31 cellular contexts compared by ENCODE assay signal in the genomic region with DNA sequence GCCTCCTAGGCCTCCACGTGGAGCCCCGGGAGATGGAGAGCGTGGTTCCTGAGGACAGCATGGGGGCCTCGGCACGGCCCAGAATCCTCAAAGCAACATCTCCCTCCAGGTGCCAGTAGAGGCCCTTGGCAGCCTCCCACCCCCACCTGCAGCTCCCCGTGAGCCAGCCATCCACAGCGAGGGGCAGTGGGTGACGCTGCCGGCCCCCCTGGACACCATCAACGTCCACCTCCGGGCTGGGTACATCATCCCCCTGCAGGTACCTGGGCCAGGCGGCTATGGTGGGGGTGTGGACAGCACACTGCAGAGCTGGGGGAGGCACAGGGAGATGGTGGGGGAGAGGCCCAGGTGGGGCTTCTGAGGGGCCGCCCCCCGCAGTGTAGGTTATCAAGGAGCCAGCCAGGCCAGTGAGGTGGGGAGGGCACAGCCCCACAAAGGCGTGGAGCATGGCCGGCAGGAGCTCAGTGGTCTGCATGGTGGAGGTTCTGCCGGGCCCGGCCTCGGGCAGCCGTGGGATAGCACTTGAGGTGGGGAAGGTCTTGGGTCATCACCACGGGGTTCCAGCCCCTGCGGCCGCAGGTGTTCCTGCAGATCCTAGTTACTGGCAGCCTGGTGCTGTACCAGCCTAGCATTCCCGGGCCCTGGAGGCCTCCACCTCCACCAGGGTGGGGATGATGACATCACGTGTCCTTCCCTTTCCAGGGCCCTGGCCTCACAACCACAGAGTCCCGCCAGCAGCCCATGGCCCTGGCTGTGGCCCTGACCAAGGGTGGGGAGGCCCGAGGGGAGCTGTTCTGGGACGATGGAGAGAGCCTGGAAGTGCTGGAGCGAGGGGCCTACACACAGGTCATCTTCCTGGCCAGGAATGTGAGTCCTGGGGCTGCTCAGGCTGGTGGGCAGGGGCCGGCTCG. TPM values are rescaled to one million over a fixed set of nuclear protein-coding genes. Genes with fewer than 3 reads are reported as not detected.
DNase-seq lines count a peak whose midpoint lies in the region; ATAC-seq, FAIRE-seq and TF ChIP-seq lines count a peak whose summit lies in the region.
"Had no signal": no experiment of that assay in that cellular context is flagged by ENCODE, and none has a peak within 500 bp of the region (broad histone marks: within the 10 kb centered on the region; RNA-seq: fewer than 3 reads in every experiment).

No MANE protein-coding gene starts in this region.

- H3K27ac ChIP-seq in astrocyte (ENCODE audit: low read depth, low read length) (no peak overlapping the region), mesenchymal stem cell (ENCODE audit: low read length, poor library complexity, severe bottlenecking) (no peak overlapping the region), upper lobe of right lung (no peak overlapping the region)
- H3K27ac ChIP-seq: pancreas, right atrium auricular region, thoracic aorta had no signal

- H2AFZ ChIP-seq in astrocyte (ENCODE audit: low read depth, low read length) (no peak overlapping the region), mesenchymal stem cell (ENCODE audit: low read depth, low read length) (no peak overlapping the region)

- no peak overlapping the region for H2AK5ac ChIP-seq in mesenchymal stem cell (ENCODE audit: low read length, severe bottlenecking)

- peaks cover 4% of the 10 kb centered on the region for H3K4me1 Mint-ChIP-seq in activated naive CD8-positive, alpha-beta T cell treated with anti-CD3 and anti-CD28 coated beads, Interleukin-2, amount 10 ng/mL, durations not matched to agents 7 days and 5 days
- no peaks in the 10 kb centered on the region for H3K4me1 Mint-ChIP-seq in activated naive CD8-positive, alpha-beta T cell treated with anti-CD3 and anti-CD28 coated beads, Interleukin-2, amount 50 U/mL, for 24 hours
- peaks cover 6% of the 10 kb centered on the region for H3K4me1 Mint-ChIP-seq in astrocyte (ENCODE audit: low read depth, unreplicated experiment)
- H3K4me1 Mint-ChIP-seq: brain had no signal

- H3K27me3 Mint-ChIP-seq in activated naive CD8-positive, alpha-beta T cell treated with anti-CD3 and anti-CD28 coated beads, Interleukin-2, amount 10 ng/mL, durations not matched to agents 7 days and 5 days: no peaks in the 10 kb centered on the region
- no peaks in the 10 kb centered on the region for H3K27me3 Mint-ChIP-seq in activated naive CD8-positive, alpha-beta T cell treated with anti-CD3 and anti-CD28 coated beads, Interleukin-2, amount 50 U/mL, for 24 hours
- no peaks in the 10 kb centered on the region for H3K27me3 Mint-ChIP-seq in astrocyte (ENCODE audit: low read depth, unreplicated experiment)
- H3K27me3 Mint-ChIP-seq: brain; CD4-positive, alpha-beta T cell had no signal

- no peak overlapping the region for H2BK12ac ChIP-seq in mesenchymal stem cell (ENCODE audit: low read length in 2 of 2)

- H3K36me3 Mint-ChIP-seq in activated naive CD8-positive, alpha-beta T cell treated with anti-CD3 and anti-CD28 coated beads, Interleukin-2, amount 10 ng/mL, durations not matched to agents 7 days and 5 days: peaks cover 2% of the 10 kb centered on the region
- H3K36me3 Mint-ChIP-seq in activated naive CD8-positive, alpha-beta T cell treated with anti-CD3 and anti-CD28 coated beads, Interleukin-2, amount 50 U/mL, for 24 hours (ENCODE audit: low read depth): peaks cover 5% of the 10 kb centered on the region
- peaks cover 25% of the 10 kb centered on the region for H3K36me3 Mint-ChIP-seq in astrocyte (ENCODE audit: low read depth, unreplicated experiment)

- H3K4me3 Mint-ChIP-seq in activated naive CD8-positive, alpha-beta T cell treated with anti-CD3 and anti-CD28 coated beads, Interleukin-2, amount 10 ng/mL, durations not matched to agents 7 days and 5 days: no peak overlapping the region
- H3K4me3 Mint-ChIP-seq in activated naive CD8-positive, alpha-beta T cell treated with anti-CD3 and anti-CD28 coated beads, Interleukin-2, amount 50 U/mL, for 24 hours: no peak overlapping the region
- H3K4me3 Mint-ChIP-seq in astrocyte (ENCODE audit: unreplicated experiment): peak overlapping the region; percentile 8
- H3K4me3 Mint-ChIP-seq: brain; CD4-positive, alpha-beta T cell; nephron progenitor cell; T-helper 1 cell treated with Interleukin-12 subunit alpha and Interleukin-12 subunit beta and Interleukin-4 antibody, amounts not matched to agents 30 μg/mL and 1 μg/mL, for 36 hours had no signal

- no peak overlapping the region for H2BK120ac ChIP-seq in mesenchymal stem cell (ENCODE audit: low read depth, low read length)

- no peaks in the 10 kb centered on the region for H3K9me3 ChIP-seq in astrocyte (ENCODE audit: insufficient read depth, low read depth, low read length)
- no peaks in the 10 kb centered on the region for H3K9me3 ChIP-seq in mesenchymal stem cell (ENCODE audit: control insufficient read depth, low read length)
- H3K9me3 ChIP-seq in upper lobe of right lung: no peaks in the 10 kb centered on the region
- H3K9me3 ChIP-seq: pancreas, right atrium auricular region, thoracic aorta had no signal

- peak overlapping the region; percentile 59 for H4K91ac ChIP-seq in mesenchymal stem cell (ENCODE audit: low read length)

- no peak overlapping the region for H2BK5ac ChIP-seq in mesenchymal stem cell (ENCODE audit: low read depth, low read length, poor library complexity, severe bottlenecking)

- H3K4ac ChIP-seq in mesenchymal stem cell (ENCODE audit: low read depth in 1 of 2, low read length in 2 of 2): no peak overlapping the region

- H3K79me1 ChIP-seq in mesenchymal stem cell (replicated peaks; ENCODE audit: low read length, poor library complexity, severe bottlenecking): no peaks in the 10 kb centered on the region

- POLR2A ChIA-PET in activated naive CD8-positive, alpha-beta T cell treated with anti-CD3 and anti-CD28 coated beads, Interleukin-2, amount 10 ng/mL, durations not matched to agents 7 days and 5 days (lab: Charles Lee): interaction anchor here (1.3 kb wide), 1 partner anchor 16 kb away, joined by 3 read pairs; a partner anchor contains a TSS

- TF ChIP-seq CTCF in astrocyte (IDR thresholded peaks at IDR 0.05; ENCODE audit: insufficient read depth, low read depth, low read length) (no peak), upper lobe of right lung (IDR thresholded peaks at IDR 0.05) (no peak)

- WGBS in mesenchymal stem cell: 92% methylated on average over 31 of the region's 31 CpGs

- no peak overlapping the region for H3K9ac ChIP-seq in astrocyte (ENCODE audit: low read length)
- no peak overlapping the region for H3K9ac ChIP-seq in mesenchymal stem cell (ENCODE audit: low read length)

- H3K4me1 ChIP-seq in astrocyte (ENCODE audit: insufficient read depth, low read length) (no peaks in the 10 kb centered on the region), mesenchymal stem cell (ENCODE audit: control insufficient read depth, insufficient read depth, low read depth, low read length) (peaks cover 17% of the 10 kb centered on the region), upper lobe of right lung (no peaks in the 10 kb centered on the region)
- H3K4me1 ChIP-seq: HAP-1, pancreas, right atrium auricular region had no signal

- H3K27me3 ChIP-seq in astrocyte (ENCODE audit: insufficient read depth, low read length) (no peaks in the 10 kb centered on the region), mesenchymal stem cell (ENCODE audit: control insufficient read depth in 1 of 2, insufficient read depth in 1 of 2, low read length in 2 of 2) (peaks cover 0 to 3% of the 10 kb centered on the region in 2 experiments), upper lobe of right lung (no peaks in the 10 kb centered on the region)
- H3K27me3 ChIP-seq: pancreas, right atrium auricular region had no signal

- H4K8ac ChIP-seq in mesenchymal stem cell (ENCODE audit: low read length): peak overlapping the region; percentile 7

- H3K9me3 Mint-ChIP-seq in activated naive CD8-positive, alpha-beta T cell treated with anti-CD3 and anti-CD28 coated beads, Interleukin-2, amount 10 ng/mL, durations not matched to agents 7 days and 5 days: no peaks in the 10 kb centered on the region
- H3K9me3 Mint-ChIP-seq in activated naive CD8-positive, alpha-beta T cell treated with anti-CD3 and anti-CD28 coated beads, Interleukin-2, amount 50 U/mL, for 24 hours: no peaks in the 10 kb centered on the region
- peaks cover 7% of the 10 kb centered on the region for H3K9me3 Mint-ChIP-seq in astrocyte (ENCODE audit: unreplicated experiment)
- H3K9me3 Mint-ChIP-seq: CD4-positive, alpha-beta T cell had no signal

- DNase-seq in activated naive CD8-positive, alpha-beta T cell treated with anti-CD3 and anti-CD28 coated beads, Interleukin-2, amount 10 ng/mL, durations not matched to agents 7 days and 5 days: peak; percentile 23
- DNase-seq in activated naive CD8-positive, alpha-beta T cell treated with anti-CD3 and anti-CD28 coated beads, Interleukin-2, amount 50 U/mL, for 24 hours: no peak
- no peak for DNase-seq in astrocyte (ENCODE audit: low read depth)
- no peak for DNase-seq in mesenchymal stem cell
- DNase-seq in upper lobe of right lung: no peak
- DNase-seq in SW480 (ENCODE audit: low spot score): no peak
- DNase-seq: activated CD4-positive, alpha-beta T cell treated with anti-CD3 and anti-CD28 coated beads for 4 hours; activated gamma-delta T cell treated with Interleukin-2 at 50 U/mL for 16 hours; activated T-cell treated with anti-CD3 and anti-CD28 coated beads for 4 hours; AML-193; EL; NCI-H1417; NCI-H2029 treated with DMSO at 0.1 percent for 48 hours; NCI-H526; nephron progenitor cell; stimulated activated CD4-positive, alpha-beta T cell treated with anti-CD3 and anti-CD28 coated beads, Interleukin-4, amount 100 ng/mL, for 1 hour had no signal

- H3K36me3 ChIP-seq in astrocyte (ENCODE audit: insufficient read depth, low read length): no peaks in the 10 kb centered on the region
- peaks cover 5 to 6% of the 10 kb centered on the region in 2 experiments for H3K36me3 ChIP-seq in mesenchymal stem cell (ENCODE audit: control insufficient read depth in 1 of 2, insufficient read depth in 2 of 2, low read depth in 1 of 2, low read length in 2 of 2)
- H3K36me3 ChIP-seq in upper lobe of right lung: no peaks in the 10 kb centered on the region
- H3K36me3 ChIP-seq: HAP-1, pancreas, thoracic aorta had no signal

- no peaks in the 10 kb centered on the region for H4K20me1 ChIP-seq in astrocyte (ENCODE audit: insufficient read depth, low read length)

- no peak overlapping the region for H3K14ac ChIP-seq in mesenchymal stem cell (ENCODE audit: low read length in 2 of 2)

- H2BK15ac ChIP-seq in mesenchymal stem cell (ENCODE audit: low read depth, poor library complexity, severe bottlenecking): no peak overlapping the region

- no peak overlapping the region for H3K4me3 ChIP-seq in astrocyte (ENCODE audit: insufficient read depth, low read depth, low read length)
- peak overlapping the region in 1 of 2 experiments; percentile 11 for H3K4me3 ChIP-seq in mesenchymal stem cell (ENCODE audit: insufficient read depth in 1 of 2, low read depth in 1 of 2, low read length in 2 of 2)
- H3K4me3 ChIP-seq in upper lobe of right lung: no peak overlapping the region
- H3K4me3 ChIP-seq: GM12878, HAP-1, lung, pancreas, right atrium auricular region, thoracic aorta had no signal

- H3K27ac Mint-ChIP-seq in activated naive CD8-positive, alpha-beta T cell treated with anti-CD3 and anti-CD28 coated beads, Interleukin-2, amount 10 ng/mL, durations not matched to agents 7 days and 5 days: no peak overlapping the region
- no peak overlapping the region for H3K27ac Mint-ChIP-seq in activated naive CD8-positive, alpha-beta T cell treated with anti-CD3 and anti-CD28 coated beads, Interleukin-2, amount 50 U/mL, for 24 hours
- H3K27ac Mint-ChIP-seq in astrocyte (ENCODE audit: unreplicated experiment): no peak overlapping the region
- H3K27ac Mint-ChIP-seq: brain; CD4-positive, alpha-beta T cell; nephron progenitor cell; T-helper 1 cell treated with Interleukin-12 subunit alpha and Interleukin-12 subunit beta and Interleukin-4 antibody, amounts not matched to agents 30 μg/mL and 1 μg/mL, for 36 hours had no signal

- no peaks in the 10 kb centered on the region for H3K79me2 ChIP-seq in astrocyte (ENCODE audit: insufficient read depth, low read length)

- ATAC-seq in activated naive CD8-positive, alpha-beta T cell treated with anti-CD3 and anti-CD28 coated beads, Interleukin-2, amount 10 ng/mL, durations not matched to agents 7 days and 5 days (ENCODE audit: low read depth): no peak
- no peak for ATAC-seq in activated naive CD8-positive, alpha-beta T cell treated with anti-CD3 and anti-CD28 coated beads, Interleukin-2, amount 50 U/mL, for 24 hours
- ATAC-seq in upper lobe of right lung (peak; percentile 4), GM21515 (IDR thresholded peaks at IDR 0.05; ENCODE audit: unreplicated experiment) (no peak), GM21786 (IDR thresholded peaks at IDR 0.05; ENCODE audit: unreplicated experiment) (no peak)
- ATAC-seq: GM12878 had no signal

- no peak overlapping the region for H3K23ac ChIP-seq in mesenchymal stem cell (ENCODE audit: low read length in 2 of 2)

- no peak for FAIRE-seq in astrocyte (lab: Jason Lieb, UNC)
- FAIRE-seq: A204.1, GM12878, keratinocyte, pancreas, RCC 7860, TTC549 had no signal

- H3K4me2 ChIP-seq in astrocyte (ENCODE audit: low read length): no peak overlapping the region
- H3K4me2 ChIP-seq in mesenchymal stem cell (ENCODE audit: low read length, poor library complexity, severe bottlenecking): no peak overlapping the region

- intact Hi-C loops in upper lobe of right lung (cut with DNase I): no loop called here

- H3K18ac ChIP-seq in mesenchymal stem cell (ENCODE audit: low read depth in 1 of 2, low read length in 2 of 2): no peak overlapping the region

RNA-seq across cellular contexts. Expression of a gene that starts 16.4 kb away (rescaled TPM):
- 10 to 100 TPM; 41.9 to 48.9 TPM for total RNA-seq in activated naive CD8-positive, alpha-beta T cell treated with anti-CD3 and anti-CD28 coated beads, Interleukin-2, amount 10 ng/mL, durations not matched to agents 7 days and 5 days
- total RNA-seq in astrocyte: 46.9 and 47.7 TPM in 2 replicates
- 33.6 TPM for polyA plus RNA-seq in mesenchymal stem cell (2013, experiment 1 of 2)
- polyA plus RNA-seq in mesenchymal stem cell (2013, experiment 2 of 2): 33.3 TPM
- total RNA-seq in upper lobe of right lung: 99.1 TPM

RNA-seq across cellular contexts. Expression of a gene that starts 29.2 kb away (rescaled TPM):
- total RNA-seq in activated naive CD8-positive, alpha-beta T cell treated with anti-CD3 and anti-CD28 coated beads, Interleukin-2, amount 10 ng/mL, durations not matched to agents 7 days and 5 days: 100 to 1,000 TPM; 106 to 115 TPM
- total RNA-seq in astrocyte (87.5 and 89.9 TPM in 2 replicates), upper lobe of right lung (56.0 TPM)
- 50.7 TPM for polyA plus RNA-seq in mesenchymal stem cell (2013, experiment 1 of 2)
- polyA plus RNA-seq in mesenchymal stem cell (2013, experiment 2 of 2): 54.6 TPM

RNA-seq across cellular contexts. Expression of a gene that starts 52.1 kb away (rescaled TPM):
- total RNA-seq in activated naive CD8-positive, alpha-beta T cell treated with anti-CD3 and anti-CD28 coated beads, Interleukin-2, amount 10 ng/mL, durations not matched to agents 7 days and 5 days: not detected
- total RNA-seq in astrocyte (0.29 TPM in 1 of 2 replicates, not detected in the other), upper lobe of right lung (1.1 TPM)
- 0.01 TPM for polyA plus RNA-seq in mesenchymal stem cell (2013, experiment 1 of 2)
- 0.07 TPM for polyA plus RNA-seq in mesenchymal stem cell (2013, experiment 2 of 2)
- total RNA-seq: CD4-positive, alpha-beta T cell; GM12878; right atrium auricular region; thoracic aorta had no signal
